In genomic region chr7:66747385-66748126, GRCh38 we compare ENCODE assay signal across 17 cellular contexts. TPM values are rescaled to one million over a fixed set of nuclear protein-coding genes. Genes with fewer than 3 reads are reported as not detected.
DNase-seq lines count a peak whose midpoint lies in the region; ATAC-seq and TF ChIP-seq lines count a peak whose summit lies in the region.
"Had no signal": no experiment of that assay in that cellular context is flagged by ENCODE, and none has a peak within 500 bp of the region (broad histone marks: within the 10 kb centered on the region; RNA-seq: fewer than 3 reads in every experiment).

No MANE protein-coding gene starts in this region.

- no peak overlapping the region for H3K14ac ChIP-seq in IMR-90 (replicated peaks; ENCODE audit: low read depth, low read length)

- H4K91ac ChIP-seq in IMR-90 (ENCODE audit: insufficient read depth, low read depth, low read length) = no peak overlapping the region

- H3K9ac ChIP-seq in IMR-90 (ENCODE audit: low read depth, low read length) = no peak overlapping the region
- no peak overlapping the region for H3K9ac ChIP-seq in parathyroid adenoma

- H2AFZ ChIP-seq in IMR-90 (replicated peaks; ENCODE audit: low read length, poor library complexity) = no peak overlapping the region
- H2AFZ ChIP-seq in parathyroid adenoma = no peak overlapping the region

- ATAC-seq in IMR-90 (ENCODE audit: low read depth) (no peak), HG03342 (IDR thresholded peaks at IDR 0.05; ENCODE audit: unreplicated experiment) (no peak)
- ATAC-seq: activated naive CD8-positive, alpha-beta T cell treated with anti-CD3 and anti-CD28 coated beads, Interleukin-2, amount 50 U/mL, for 24 hours had no signal

- POLR2A ChIA-PET in IMR-90 (lab: Charles Lee; ENCODE audit: unreplicated experiment) = no interaction called here

- TF ChIP-seq CTCF in IMR-90 (conservative IDR thresholded peaks at IDR 0.05; ENCODE audit: low read depth, low read length) (no peak), parathyroid adenoma (IDR thresholded peaks at IDR 0.05) (no peak), breast epithelium (IDR thresholded peaks at IDR 0.05) (no peak)

- DNase-seq in DMS79 (lab: John Stamatoyannopoulos, UW) = peak; percentile 39
- no peak for DNase-seq in IMR-90
- DNase-seq in fibroblast of gingiva (ENCODE audit: low read depth) = peak; percentile 29
- no peak for DNase-seq in breast epithelium (ENCODE audit: low spot score in 2 of 2)
- DNase-seq in activated effector memory CD4-positive, alpha-beta T cell treated with anti-CD3 and anti-CD28 coated beads, Interleukin-2, amount 50 U/mL, for 16 hours = no peak
- no peak for DNase-seq in NOMO-1 treated with DMSO at 0.1 percent for 48 hours (lab: John Stamatoyannopoulos, UW; ENCODE audit: unreplicated experiment)
- DNase-seq: activated CD4-positive, alpha-beta T cell treated with anti-CD3 and anti-CD28 coated beads, Interleukin-2, amount 50 U/mL, for 1 hour; activated naive CD8-positive, alpha-beta T cell treated with anti-CD3 and anti-CD28 coated beads, Interleukin-2, amount 50 U/mL, for 24 hours; activated T-cell treated with anti-CD3 and anti-CD28 coated beads, Interleukin-2, amount 50 U/mL, for 24 hours; erythroblast; Kasumi-1; midbrain; NCI-H1930; transverse colon had no signal

- H2AK9ac ChIP-seq in IMR-90 (replicated peaks; ENCODE audit: low read depth, low read length, poor library complexity) = no peak overlapping the region

- no peak overlapping the region for H3K18ac ChIP-seq in IMR-90 (ENCODE audit: low read depth, low read length)

- no peak overlapping the region for H4K8ac ChIP-seq in IMR-90 (ENCODE audit: low read depth in 2 of 2, low read length in 2 of 2)

- no peak overlapping the region for H3K4me2 ChIP-seq in IMR-90 (ENCODE audit: low read depth, low read length)
- H3K4me2 ChIP-seq in parathyroid adenoma (ENCODE audit: low read length) = no peak overlapping the region

- H2BK5ac ChIP-seq in IMR-90 (ENCODE audit: low read depth, low read length, poor library complexity, severe bottlenecking) = no peak overlapping the region

- H3K36me3 ChIP-seq in IMR-90 (ENCODE audit: control insufficient read depth, insufficient read depth, low read length) (peaks cover 2% of the 10 kb centered on the region; the same call in 1 of the 2 replicates), parathyroid adenoma (ENCODE audit: control insufficient read depth, insufficient read depth, low read length) (no peaks in the 10 kb centered on the region), breast epithelium (no peaks in the 10 kb centered on the region)
- H3K36me3 ChIP-seq: transverse colon had no signal

- H3K79me2 ChIP-seq in parathyroid adenoma = peaks cover 51% of the 10 kb centered on the region

- H3K9me3 ChIP-seq in IMR-90 (ENCODE audit: control insufficient read depth, insufficient read depth, low read length) (no peaks in the 10 kb centered on the region), parathyroid adenoma (ENCODE audit: control insufficient read depth, low read length) (no peaks in the 10 kb centered on the region), breast epithelium (no peaks in the 10 kb centered on the region)
- H3K9me3 ChIP-seq: transverse colon had no signal

- H3K27ac ChIP-seq in IMR-90 (ENCODE audit: insufficient read depth, low read length) (no peak overlapping the region), parathyroid adenoma (peak overlapping the region; percentile 59), breast epithelium (peak overlapping the region in 1 of 2 donors; percentile 29)
- H3K27ac ChIP-seq: coronary artery had no signal

- CTCF ChIA-PET in IMR-90 (lab: Yijun Ruan, JAX) = no interaction called here

- H3K4me1 ChIP-seq in IMR-90 (ENCODE audit: control insufficient read depth, insufficient read depth, low read length) (peaks cover 2% of the 10 kb centered on the region), parathyroid adenoma (peaks cover 16% of the 10 kb centered on the region), breast epithelium (no peaks in the 10 kb centered on the region)

- no peak overlapping the region for H2BK120ac ChIP-seq in IMR-90 (ENCODE audit: low read depth, low read length)

- no peak overlapping the region for H3K56ac ChIP-seq in IMR-90 (ENCODE audit: extremely low read depth, insufficient read depth, low read length)

- H4K5ac ChIP-seq in IMR-90 (ENCODE audit: low read depth, low read length) = no peak overlapping the region

- H2AK5ac ChIP-seq in IMR-90 (ENCODE audit: low read depth, low read length) = no peak overlapping the region

- dilution Hi-C loops in IMR-90 (cut with HindIII; ENCODE audit: low sequenced_read_pairs, unreplicated experiment) = no loop called here

- H4K20me1 ChIP-seq in IMR-90 (ENCODE audit: insufficient read depth, low read length) = peaks cover 52% of the 10 kb centered on the region

- H2BK20ac ChIP-seq in IMR-90 (ENCODE audit: low read depth, low read length) = no peak overlapping the region

- no peak overlapping the region for H2BK15ac ChIP-seq in IMR-90 (ENCODE audit: low read depth, low read length)

- in situ Hi-C loops in IMR-90 (cut with MboI; ENCODE audit: low sequenced_read_pairs) = no loop called here

- WGBS in IMR-90 (ENCODE audit: extremely low coverage in 2 of 2, insufficient read length in 1 of 2), 2 experiments = 83% methylated on average over 2 of the region's 5 CpGs; no CpG with 5 or more reads in 1 of the 2 experiments

- TF ChIP-seq POLR2A in IMR-90 (IDR thresholded peaks at IDR 0.05; ENCODE audit: low read depth, low read length) (no peak), breast epithelium (IDR thresholded peaks at IDR 0.05) (no peak)

- no peak overlapping the region for H3K4ac ChIP-seq in IMR-90 (ENCODE audit: low read depth, low read length)

- no peak for TF ChIP-seq RAD21 in IMR-90 (IDR thresholded peaks at IDR 0.05; ENCODE audit: low read length)

- H3K27me3 ChIP-seq in IMR-90 (ENCODE audit: control insufficient read depth, insufficient read depth, low read length) (no peaks in the 10 kb centered on the region), parathyroid adenoma (ENCODE audit: control insufficient read depth, insufficient read depth, low read length) (no peaks in the 10 kb centered on the region), breast epithelium (no peaks in the 10 kb centered on the region)
- H3K27me3 ChIP-seq: transverse colon had no signal

- BruUV-seq in IMR-90 (replicated peaks; lab: Mats Ljungman, UMichigan) = no TSS peak

- H3K23ac ChIP-seq in IMR-90 (ENCODE audit: low read depth, low read length) = 0 out of 2 replicates have a peak overlapping the region, but pooled peaks have one; percentile 29

- peaks cover 2% of the 10 kb centered on the region; the same call in 1 of the 2 replicates for H3K9me1 ChIP-seq in IMR-90 (ENCODE audit: insufficient read depth, low read length)

- H3K4me3 ChIP-seq in IMR-90 (ENCODE audit: insufficient read depth, low read depth, low read length) = no peak overlapping the region
- H3K4me3 ChIP-seq in parathyroid adenoma (ENCODE audit: low read depth, low read length) = no peak overlapping the region
- H3K4me3 ChIP-seq in breast epithelium = no peak overlapping the region
- H3K4me3 ChIP-seq: coronary artery, transverse colon had no signal

- peaks cover 5 to 53% of the 10 kb centered on the region in 2 experiments for H3K79me1 ChIP-seq in IMR-90 (ENCODE audit: low read depth in 1 of 2, low read length in 2 of 2)

- intact Hi-C loops in IMR-90 (cut with micrococcal nuclease) (no loop called here), breast epithelium (cut with DNase I; ENCODE audit: low total_unique reads) (no loop called here)

TF ChIP-seq in IMR-90, 13 proteins besides CTCF, POLR2A, EP300 and RAD21:
- TF ChIP-seq MXI1 (IDR thresholded peaks at IDR 0.05; ENCODE audit: borderline replicate concordance, low read depth, low read length) (no peak), CEBPB (IDR thresholded peaks at IDR 0.05; ENCODE audit: low read depth, low read length) (no peak), USF2 (IDR thresholded peaks at IDR 0.05; ENCODE audit: low read depth, low read length) (no peak), MAFK (IDR thresholded peaks at IDR 0.05; ENCODE audit: low read depth, low read length) (no peak), FOS (IDR thresholded peaks at IDR 0.05; ENCODE audit: low read depth, low read length) (no peak), RCOR1 (IDR thresholded peaks at IDR 0.05; ENCODE audit: insufficient replicate concordance, low read length) (no peak), CHD1 (IDR thresholded peaks at IDR 0.05; ENCODE audit: low read depth, low read length) (no peak), NFE2L2 (IDR thresholded peaks at IDR 0.05; ENCODE audit: low read depth, low read length) (no peak), MAZ (IDR thresholded peaks at IDR 0.05; ENCODE audit: borderline replicate concordance, low read depth, low read length) (no peak), BHLHE40 (IDR thresholded peaks at IDR 0.05; ENCODE audit: low read depth, low read length) (no peak), RFX5 (IDR thresholded peaks at IDR 0.05; ENCODE audit: low read depth, low read length) (no peak), ELK1 (IDR thresholded peaks at IDR 0.05; ENCODE audit: borderline replicate concordance, low read depth, low read length) (no peak), SMC3 (IDR thresholded peaks at IDR 0.05; ENCODE audit: low read depth, low read length) (no peak)
TF ChIP-seq in IMR-90: peak in this region for 0.

RNA-seq across cellular contexts. Expression of gene RABGEF1, which starts 7.0 kb away (rescaled TPM):
- total RNA-seq in IMR-90 (2012; rRNA removed) (56.6 and 62.8 TPM in 2 replicates), breast epithelium (10 to 100 TPM; 33.4 to 44.9 (median 34.9) TPM)
- 34.8 and 34.9 TPM in 2 replicates for polyA plus RNA-seq in IMR-90 (2012; rRNA removed)
- polyA plus RNA-seq in IMR-90 (2012; cell fraction: cytosol; rRNA removed) = 10.0 and 16.1 TPM in 2 replicates
- polyA plus RNA-seq in IMR-90 (2012; cell fraction: nucleus; rRNA removed; ENCODE audit: low replicate concordance) = 16.5 and 73.5 TPM in 2 replicates

Comparison
In these comparisons a context has a peak if more than half of its experiments do, and no peak if none do; other contexts are left out.
1. DNase-seq: peak in DMS79 (single experiment) and fibroblast of gingiva (single experiment); none in IMR-90 (single experiment), breast epithelium (0 of 2), activated effector memory CD4-positive, alpha-beta T cell treated with anti-CD3 and anti-CD28 coated beads, Interleukin-2, amount 50 U/mL, for 16 hours (single experiment) and NOMO-1 treated with DMSO at 0.1 percent for 48 hours (single experiment).